ENCODE assay signal across 1 cellular context in genomic region chr1:197976368-197976767, GRCh38.
TF ChIP-seq lines count a peak whose summit lies in the region.

No MANE protein-coding gene starts in this region.

TF ChIP-seq in HepG2, 621 proteins besides CTCF, POLR2A, EP300 and RAD21 (continued from another document):
- no peak for TF ChIP-seq AFF4 (CRISPR knock-in tag; IDR thresholded peaks at IDR 0.05)
- no peak for TF ChIP-seq ZNF569 (CRISPR knock-in tag; IDR thresholded peaks at IDR 0.05; ENCODE audit: borderline replicate concordance)
- TF ChIP-seq ZNF704 (CRISPR knock-in tag; IDR thresholded peaks at IDR 0.05; ENCODE audit: borderline replicate concordance) = no peak
- TF ChIP-seq ZNF331 (CRISPR knock-in tag; IDR thresholded peaks at IDR 0.05) = no peak
- no peak for TF ChIP-seq FOSL2 (CRISPR knock-in tag; IDR thresholded peaks at IDR 0.05)
- no peak for TF ChIP-seq ZSCAN25 (CRISPR knock-in tag; IDR thresholded peaks at IDR 0.05)
- no peak for TF ChIP-seq ARNTL (CRISPR knock-in tag; IDR thresholded peaks at IDR 0.05)
- no peak for TF ChIP-seq ZNF644 (CRISPR knock-in tag; IDR thresholded peaks at IDR 0.05; ENCODE audit: low read depth)
- TF ChIP-seq ZNF598 (CRISPR knock-in tag; IDR thresholded peaks at IDR 0.05; ENCODE audit: borderline replicate concordance) = no peak
- no peak for TF ChIP-seq IRF9 (CRISPR knock-in tag; IDR thresholded peaks at IDR 0.05; ENCODE audit: borderline replicate concordance)
- TF ChIP-seq ZNF605 (CRISPR knock-in tag; IDR thresholded peaks at IDR 0.05) = no peak
- TF ChIP-seq YEATS4 (CRISPR knock-in tag; IDR thresholded peaks at IDR 0.05; ENCODE audit: borderline replicate concordance) = no peak
- no peak for TF ChIP-seq ZNF10 (CRISPR knock-in tag; IDR thresholded peaks at IDR 0.05; ENCODE audit: borderline replicate concordance, low read depth)
